7 cellular contexts compared by ENCODE assay signal in genomic region chrX:131634900-131635299, GRCh38.
"Had no signal": no experiment of that assay in that cellular context is flagged by ENCODE, and none has a peak within 500 bp of the region (broad histone marks: within the 10 kb centered on the region; RNA-seq: fewer than 3 reads in every experiment).

No MANE protein-coding gene starts in this region.

- DNase-seq: GM23248, GOT3, H7, KBM-7 had no signal

- H3K4me2 ChIP-seq: KMS-11 had no signal

- H3K9me3 ChIP-seq: HAP-1 had no signal

- H3K27ac ChIP-seq: GM23248, KMS-11 had no signal

- H3K9ac ChIP-seq: GM23248, KMS-11 had no signal

- H3K4me3 Mint-ChIP-seq: IgD-negative memory B cell had no signal

- H3K36me3 Mint-ChIP-seq: IgD-negative memory B cell had no signal

- H3K27ac Mint-ChIP-seq: IgD-negative memory B cell had no signal

- H3K4me1 Mint-ChIP-seq: IgD-negative memory B cell had no signal

- H3K36me3 ChIP-seq: HAP-1 had no signal

- H2AFZ ChIP-seq: GM23248 had no signal

- H3K4me3 ChIP-seq: GM23248, HAP-1 had no signal

- H3K9me3 Mint-ChIP-seq: IgD-negative memory B cell had no signal

- H3K4me1 ChIP-seq: HAP-1 had no signal
